ENCODE assay signal across 1 cellular context in genomic region chr9:135500525-135501260, GRCh38.
TF ChIP-seq lines count a peak whose summit lies in the region.

TSS of gene MRPS2 (plus strand) at chr9:135500682. CDS start at chr9:135500711, 29 bp downstream.

TF ChIP-seq in HEK293, 187 proteins besides CTCF, POLR2A, EP300 and RAD21 (continued from another document):
- 0 out of 2 replicates have a peak, but pooled peaks have one; percentile 22 for TF ChIP-seq ZNF518A (tag by site-specific recombination; conservative IDR thresholded peaks at IDR 0.05; ENCODE audit: low read depth)
